Comparison of ENCODE assay signal across 8 cellular contexts in genomic region chr11:57763568-57763967, GRCh38. TPM values are rescaled to one million over a fixed set of nuclear protein-coding genes. Genes with fewer than 3 reads are reported as not detected.
DNase-seq lines count a peak whose midpoint lies in the region; ATAC-seq, FAIRE-seq and TF ChIP-seq lines count a peak whose summit lies in the region.

No MANE protein-coding gene starts in this region.

- peaks cover 16% of the 10 kb centered on the region for H3K4me1 ChIP-seq in SJCRH30
- peaks cover 6 to 17% (median 16%) of the 10 kb centered on the region in 3 donors for H3K4me1 ChIP-seq in pancreas

- no peaks in the 10 kb centered on the region for H3K9me3 ChIP-seq in SJCRH30 (replicated peaks)
- no peaks in the 10 kb centered on the region for H3K9me3 ChIP-seq in pancreas

- ATAC-seq in pancreas = peak in 3 of 4 donors; percentile 8 to 50 (median 39)
- no peak for ATAC-seq in HG02938 (IDR thresholded peaks at IDR 0.05; ENCODE audit: unreplicated experiment)

- intact Hi-C loops in pancreas (cut with DNase I) = loop anchor here in 2 of 3 donors (5.0 kb wide), 2 partner anchors 34 to 39 kb away; no protein-coding TSS in a partner anchor

- no peaks in the 10 kb centered on the region; the same call in 1 of the 2 replicates for H3K36me3 ChIP-seq in SJCRH30
- no peaks in the 10 kb centered on the region for H3K36me3 ChIP-seq in pancreas

- no peak overlapping the region; the same call in 1 of the 2 replicates for H3K27ac ChIP-seq in SJCRH30
- H3K27ac ChIP-seq in pancreas = peak overlapping the region in 2 of 4 donors; percentile 95

- FAIRE-seq in pancreas (lab: Jason Lieb, UNC) = no peak

- H3K4me3 ChIP-seq in SJCRH30 (peak overlapping the region; percentile 81), fibroblast of villous mesenchyme (ENCODE audit: low read depth, low read length) (peak overlapping the region; percentile 82), pancreas (peak overlapping the region; percentile 39 to 57 (median 51))

- H3K27me3 ChIP-seq in SJCRH30 = no peaks in the 10 kb centered on the region
- no peaks in the 10 kb centered on the region for H3K27me3 ChIP-seq in pancreas

- peak; percentile 52 for TF ChIP-seq CTCF in fibroblast of villous mesenchyme (IDR thresholded peaks at IDR 0.05; ENCODE audit: insufficient read depth, low read depth, low read length)
- peak in 1 of 4 donors; percentile 10 for TF ChIP-seq CTCF in pancreas (IDR thresholded peaks at IDR 0.05)

- DNase-seq in ELR (ENCODE audit: low read depth) (peak; percentile 69), SJCRH30 (peak in 1 of 2 experiments; percentile 50), fibroblast of villous mesenchyme (ENCODE audit: low read depth) (peak; percentile 50), pancreas (no peak), DMS153 (lab: John Stamatoyannopoulos, UW) (no peak), DMS79 (lab: John Stamatoyannopoulos, UW) (no peak), ecto neural progenitor cell (ENCODE audit: low spot score) (no peak)

- WGBS in pancreas, 2 donors = 3 to 9% methylated on average over 1 of the region's 1 CpG

RNA-seq across cellular contexts. Expression of gene CTNND1, which starts 2.0 kb away (rescaled TPM):
- total RNA-seq in SJCRH30 (2014; rRNA removed; shearing (Covaris generic)) = 94.9 and 95.9 TPM in 2 replicates
- 153 and 199 TPM in 2 replicates for total RNA-seq in fibroblast of villous mesenchyme
- 100 to 1,000 TPM; 113 to 203 (median 131) TPM for total RNA-seq in pancreas
- 10 to 100 TPM; 42.7 to 73.1 TPM for polyA plus RNA-seq in pancreas

RNA-seq across cellular contexts. Expression of gene BTBD18, which starts 11.9 kb away (rescaled TPM):
- 0.02 TPM in 1 of 2 replicates, not detected in the other for total RNA-seq in SJCRH30 (2014; rRNA removed; shearing (Covaris generic))
- total RNA-seq in fibroblast of villous mesenchyme = not detected in 2 replicates
- not detected for total RNA-seq in pancreas
- polyA plus RNA-seq in pancreas = under 1 TPM in 1 of 2 donors, not detected in 1; 0.05 TPM

RNA-seq across cellular contexts. Expression of gene SELENOH, which starts 22.3 kb away (rescaled TPM):
- total RNA-seq in SJCRH30 (2014; rRNA removed; shearing (Covaris generic)) = 116 and 133 TPM in 2 replicates
- 66.9 and 68.9 TPM in 2 replicates for total RNA-seq in fibroblast of villous mesenchyme
- total RNA-seq in pancreas = 10 to 100 TPM; 32.1 to 65.3 (median 56.0) TPM
- 10 to 100 TPM; 62.9 to 96.4 TPM for polyA plus RNA-seq in pancreas

RNA-seq across cellular contexts. Expression of gene TMX2, which starts 51.2 kb away (rescaled TPM):
- 125 and 132 TPM in 2 replicates for total RNA-seq in SJCRH30 (2014; rRNA removed; shearing (Covaris generic))
- total RNA-seq in fibroblast of villous mesenchyme (62.8 and 79.9 TPM in 2 replicates), pancreas (10 to 100 TPM; 19.8 to 38.8 (median 34.1) TPM)
- 10 to 100 TPM; 26.9 to 46.4 TPM for polyA plus RNA-seq in pancreas

RNA-seq across cellular contexts. Expression of gene MED19, which starts 51.6 kb away (rescaled TPM):
- 28.1 and 28.6 TPM in 2 replicates for total RNA-seq in SJCRH30 (2014; rRNA removed; shearing (Covaris generic))
- total RNA-seq in fibroblast of villous mesenchyme (11.2 and 14.2 TPM in 2 replicates), pancreas (1 to 10 TPM; 2.5 to 6.3 (median 5.6) TPM)
- 10 to 100 TPM in 1 of 2 donors, 1 to 10 TPM in 1; 5.1 to 11.5 TPM for polyA plus RNA-seq in pancreas

Comparison
In these comparisons a context has a peak if more than half of its experiments do, and no peak if none do; other contexts are left out.
1. DNase-seq: peak in ELR (single experiment) and fibroblast of villous mesenchyme (single experiment); none in pancreas (0 of 6), DMS153 (single experiment), DMS79 (single experiment) and ecto neural progenitor cell (single experiment).
2. Peak in every context shown above with its lines, with median percentiles within 50 percentile points of each other: H3K4me3 ChIP-seq.